14 cellular contexts compared by ENCODE assay signal in the genomic region with DNA sequence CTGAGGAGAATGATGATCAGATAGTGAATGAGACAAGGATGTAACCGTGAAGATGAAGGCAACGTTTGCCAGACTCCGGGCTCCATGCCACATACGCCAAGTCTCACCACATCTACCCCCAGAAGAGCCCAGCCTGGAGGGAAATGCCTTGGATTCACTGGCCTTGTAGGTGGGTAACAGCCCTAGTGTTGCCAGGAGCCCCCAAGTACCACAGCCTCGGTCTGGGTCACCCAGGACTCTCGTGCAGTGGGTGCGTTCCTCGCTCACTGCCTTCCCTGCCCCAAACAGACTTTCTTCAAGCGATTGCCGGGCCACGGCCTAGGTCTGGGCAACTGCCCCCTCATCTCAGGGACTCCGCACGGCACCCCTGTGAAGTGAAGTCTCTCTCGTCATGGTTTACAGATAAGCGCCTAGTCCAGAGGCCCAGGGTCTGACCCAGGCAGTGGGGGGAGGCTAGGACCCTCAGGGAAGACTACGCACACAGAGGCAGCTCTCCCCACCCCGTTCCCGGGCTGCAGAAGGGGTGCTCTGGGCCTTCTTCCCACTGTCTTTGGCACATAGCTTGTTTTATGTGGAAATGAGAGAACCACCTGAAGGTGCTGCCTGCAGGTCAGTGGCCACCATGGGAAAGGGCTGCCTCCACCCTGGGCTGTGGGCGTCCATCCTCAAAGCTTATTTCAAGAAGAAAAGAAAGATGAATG.
"Had no signal": no experiment of that assay in that cellular context is flagged by ENCODE, and none has a peak within 500 bp of the region (broad histone marks: within the 10 kb centered on the region; RNA-seq: fewer than 3 reads in every experiment).

No MANE protein-coding gene starts in this region.

- H3K9ac ChIP-seq: parathyroid adenoma had no signal

- H3K4me1 Mint-ChIP-seq: memory B cell had no signal

- H3K9me3 Mint-ChIP-seq: memory B cell; stimulated activated effector memory CD8-positive, alpha-beta T cell treated with anti-CD3 and anti-CD28 coated beads, Interleukin-12 subunit alpha, Interleukin-12 subunit beta, amount 100 ng/mL, for 72 hours had no signal

- DNase-seq: activated CD4-positive, alpha-beta T cell treated with anti-CD3 and anti-CD28 coated beads for 4 hours; activated T-cell treated with anti-CD3 and anti-CD28 coated beads for 4 hours; retina; small intestine; T1000 had no signal

- H3K4me1 ChIP-seq: ascending aorta, left lung, parathyroid adenoma, SJSA1, tibial nerve had no signal

- H3K27ac Mint-ChIP-seq: memory B cell; stimulated activated effector memory CD8-positive, alpha-beta T cell treated with anti-CD3 and anti-CD28 coated beads, Interleukin-12 subunit alpha, Interleukin-12 subunit beta, amount 100 ng/mL, for 72 hours had no signal

- H3K27me3 ChIP-seq: ascending aorta, SJSA1, tibial nerve had no signal

- H3K36me3 Mint-ChIP-seq: memory B cell; stimulated activated effector memory CD8-positive, alpha-beta T cell treated with anti-CD3 and anti-CD28 coated beads, Interleukin-12 subunit alpha, Interleukin-12 subunit beta, amount 100 ng/mL, for 72 hours had no signal

- H2AFZ ChIP-seq: parathyroid adenoma had no signal

- H3K27ac ChIP-seq: ascending aorta, heart right ventricle, left lung, parathyroid adenoma, SJSA1, tibial nerve, VCaP had no signal

- H3K36me3 ChIP-seq: ascending aorta, heart right ventricle, left lung, SJSA1, tibial nerve had no signal

- H3K4me3 ChIP-seq: ascending aorta, heart right ventricle, left lung, SJSA1, tibial nerve had no signal

- ATAC-seq: left lung; stimulated activated effector memory CD8-positive, alpha-beta T cell treated with anti-CD3 and anti-CD28 coated beads, Interleukin-12 subunit alpha, Interleukin-12 subunit beta, amount 100 ng/mL, for 72 hours had no signal

- H3K79me2 ChIP-seq: parathyroid adenoma had no signal

- H3K9me3 ChIP-seq: ascending aorta, heart right ventricle, left lung, tibial nerve had no signal

- H3K4me3 Mint-ChIP-seq: memory B cell; stimulated activated effector memory CD8-positive, alpha-beta T cell treated with anti-CD3 and anti-CD28 coated beads, Interleukin-12 subunit alpha, Interleukin-12 subunit beta, amount 100 ng/mL, for 72 hours had no signal
